ENCODE assay signal across 9 cellular contexts in the genomic region with DNA sequence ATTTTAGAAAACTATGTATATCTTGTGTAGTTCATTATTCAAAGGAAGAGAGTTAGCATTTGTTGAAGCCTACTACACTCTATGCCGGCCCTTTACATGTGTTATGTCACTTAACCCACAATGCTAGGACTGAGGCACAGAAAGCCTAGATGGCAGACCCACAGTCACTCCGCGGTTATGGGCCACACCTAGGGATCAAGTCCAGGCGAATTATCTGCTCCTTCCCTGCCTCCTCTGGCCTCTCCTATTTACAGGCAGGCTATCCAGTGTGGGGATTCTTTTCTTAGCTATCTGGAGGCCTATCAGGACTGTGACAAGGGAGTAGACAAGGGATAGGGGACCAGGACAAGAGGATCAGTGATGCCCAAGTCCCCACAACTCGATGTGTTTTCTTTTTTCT. TPM values are rescaled to one million over a fixed set of nuclear protein-coding genes. Genes with fewer than 3 reads are reported as not detected.
A peak's percentile ranks its signal among the peaks of the same experiment; 100 is the strongest.
DNase-seq lines count a peak whose midpoint lies in the region; ATAC-seq and TF ChIP-seq lines count a peak whose summit lies in the region.
"Had no signal": no experiment of that assay in that cellular context is flagged by ENCODE, and none has a peak within 500 bp of the region (broad histone marks: within the 10 kb centered on the region; RNA-seq: fewer than 3 reads in every experiment).

No MANE protein-coding gene starts in this region.

- POLR2A ChIA-PET in PC-9 (lab: Charles Lee; ENCODE audit: unreplicated experiment), result no interaction called here

- H3F3A ChIP-seq in PC-9 (ENCODE audit: insufficient read depth, low read depth), result peaks cover 56% of the 10 kb centered on the region

- H3K4ac ChIP-seq in trophoblast cell (ENCODE audit: low read depth, low read length), result no peak overlapping the region

- H3K4me2 ChIP-seq in PC-9 (peak overlapping the region; percentile 41; the same call in 1 of the 2 replicates), trophoblast cell (ENCODE audit: low read length) (no peak overlapping the region)

- peaks cover 9% of the 10 kb centered on the region for H3K9me3 ChIP-seq in PC-9 (ENCODE audit: insufficient read depth, low read depth)
- peaks cover 2% of the 10 kb centered on the region for H3K9me3 ChIP-seq in trophoblast cell (ENCODE audit: insufficient read depth, low read depth, low read length)
- H3K9me3 ChIP-seq in heart left ventricle, result no peaks in the 10 kb centered on the region

- H3K23ac ChIP-seq in trophoblast cell (ENCODE audit: low read length), result no peak overlapping the region

- peaks cover 81% of the 10 kb centered on the region for H3K4me1 ChIP-seq in PC-9 (replicated peaks; ENCODE audit: insufficient read depth)
- peaks cover 28 to 44% of the 10 kb centered on the region in 2 experiments for H3K4me1 ChIP-seq in trophoblast cell (ENCODE audit: control insufficient read depth in 1 of 2, insufficient read depth in 2 of 2, low read length in 2 of 2)
- H3K4me1 ChIP-seq in heart left ventricle, result peaks cover 0 to 31% (median 2%) of the 10 kb centered on the region in 12 donors

- peak overlapping the region; percentile 11 for H2BK12ac ChIP-seq in trophoblast cell (ENCODE audit: low read length)

- H3K36me3 ChIP-seq in PC-9 (ENCODE audit: low read depth) (no peaks in the 10 kb centered on the region), trophoblast cell (ENCODE audit: control insufficient read depth in 1 of 2, insufficient read depth in 2 of 2, low read length in 2 of 2) (no peaks in the 10 kb centered on the region), heart left ventricle (no peaks in the 10 kb centered on the region)

- no peak overlapping the region for H4K12ac ChIP-seq in trophoblast cell (ENCODE audit: low read depth, low read length)

- H3K9me2 ChIP-seq in PC-9 (ENCODE audit: insufficient read depth), result no peaks in the 10 kb centered on the region

- no TSS peak for BruUV-seq in PC-9 (replicated peaks; lab: Mats Ljungman, UMichigan)

- H3K4me3 ChIP-seq in PC-9 (no peak overlapping the region), trophoblast cell (ENCODE audit: low read depth, low read length) (no peak overlapping the region), heart left ventricle (no peak overlapping the region)

- CTCF ChIA-PET in PC-9 (lab: Charles Lee), result no interaction called here

- peak overlapping the region; percentile 99 for H3K27ac ChIP-seq in PC-9
- H3K27ac ChIP-seq in epithelial cell of prostate, result peak overlapping the region; percentile 96
- H3K27ac ChIP-seq in trophoblast cell (ENCODE audit: low read depth, low read length), result no peak overlapping the region
- H3K27ac ChIP-seq in heart left ventricle, result no peak overlapping the region

- no peaks in the 10 kb centered on the region for H3K27me3 ChIP-seq in PC-9 (ENCODE audit: insufficient read depth, low read depth)
- H3K27me3 ChIP-seq in trophoblast cell (ENCODE audit: insufficient read depth, low read length), result no peaks in the 10 kb centered on the region
- no peaks in the 10 kb centered on the region for H3K27me3 ChIP-seq in heart left ventricle

- TF ChIP-seq CTCF in PC-9 (conservative IDR thresholded peaks at IDR 0.05), result no peak
- no peak for TF ChIP-seq CTCF in heart left ventricle (IDR thresholded peaks at IDR 0.05)

- peak overlapping the region; percentile 5 for H3K18ac ChIP-seq in trophoblast cell (ENCODE audit: low read length)

- peak overlapping the region; percentile 33 for H4K91ac ChIP-seq in trophoblast cell (ENCODE audit: low read depth, low read length)

- intact Hi-C loops in PC-9 (cut with micrococcal nuclease; ENCODE audit: unreplicated experiment), result no loop called here
- intact Hi-C loops in heart left ventricle (cut with DNase I), result no loop called here

- DNase-seq in PC-9, result no peak
- DNase-seq in epithelial cell of prostate (ENCODE audit: low read depth, low spot score), result no peak
- no peak for DNase-seq in trophoblast cell
- no peak for DNase-seq in heart left ventricle
- DNase-seq in stimulated activated naive CD4-positive, alpha-beta T cell treated with Interleukin-2 at 50 U/mL for 16 hours (lab: John Stamatoyannopoulos, UW), result no peak
- no peak for DNase-seq in DMS114 treated with DMSO at 0.1 percent for 48 hours (lab: John Stamatoyannopoulos, UW; ENCODE audit: unreplicated experiment)
- DNase-seq: Caco-2; CD8-positive, alpha-beta T cell; H7 had no signal

- peak overlapping the region; percentile 31 for H2AK5ac ChIP-seq in trophoblast cell (ENCODE audit: low read length)

- H3K14ac ChIP-seq in trophoblast cell (ENCODE audit: low read length), result peak overlapping the region; percentile 54

- H2AFZ ChIP-seq in PC-9 (no peak overlapping the region), trophoblast cell (ENCODE audit: insufficient read depth, low read length, poor library complexity) (no peak overlapping the region)

- no peak for ATAC-seq in heart left ventricle
- ATAC-seq: CD8-positive, alpha-beta T cell had no signal

- H2BK5ac ChIP-seq in trophoblast cell (ENCODE audit: low read depth, low read length, poor library complexity), result no peak overlapping the region

- H2BK120ac ChIP-seq in trophoblast cell (ENCODE audit: insufficient read depth, low read length, poor library complexity), result peak overlapping the region; percentile 52

- H4K20me1 ChIP-seq in PC-9 (ENCODE audit: insufficient read depth), result no peaks in the 10 kb centered on the region

- H3K9ac ChIP-seq in trophoblast cell (ENCODE audit: low read length), result no peak overlapping the region

- H4K8ac ChIP-seq in trophoblast cell (ENCODE audit: low read depth, low read length), result no peak overlapping the region

- H3K79me2 ChIP-seq in PC-9 (ENCODE audit: low read depth), result no peaks in the 10 kb centered on the region
- H3K79me2 ChIP-seq in trophoblast cell (ENCODE audit: control insufficient read depth, insufficient read depth, low read length, poor library complexity), result no peaks in the 10 kb centered on the region

- peaks cover 25% of the 10 kb centered on the region for H3K79me1 ChIP-seq in trophoblast cell (ENCODE audit: low read length)

- WGBS in trophoblast cell (ENCODE audit: extremely low coverage, insufficient coverage, insufficient read length), result no CpG with 5 or more reads among the region's 5 CpGs
- 79 to 90% (median 86%) methylated on average over 5 of the region's 5 CpGs for whole genome bisulfite sequencing in heart left ventricle, 4 donors

- no peak for TF ChIP-seq POLR2A in heart left ventricle (IDR thresholded peaks at IDR 0.05)

RNA-seq across cellular contexts. Expression of gene IER5, which starts 33.0 kb away (rescaled TPM):
- total RNA-seq in PC-9 (2021), result 21.2 and 23.4 TPM in 2 replicates
- 9.0 and 9.8 TPM in 2 replicates for polyA plus RNA-seq in trophoblast cell (2013)
- 10 to 100 TPM; 12.8 to 22.7 (median 18.4) TPM for total RNA-seq in heart left ventricle
- polyA plus RNA-seq in heart left ventricle, result 10 to 100 TPM; 19.9 to 23.4 TPM

Comparison
In these comparisons a context has a peak if more than half of its experiments do, and no peak if none do; other contexts are left out.
1. H3K27ac ChIP-seq: peak in PC-9 (single experiment) and epithelial cell of prostate (single experiment); none in trophoblast cell (single experiment) and heart left ventricle (0 of 12).